Comparison of ENCODE assay signal across 1 cellular context in the genomic region with DNA sequence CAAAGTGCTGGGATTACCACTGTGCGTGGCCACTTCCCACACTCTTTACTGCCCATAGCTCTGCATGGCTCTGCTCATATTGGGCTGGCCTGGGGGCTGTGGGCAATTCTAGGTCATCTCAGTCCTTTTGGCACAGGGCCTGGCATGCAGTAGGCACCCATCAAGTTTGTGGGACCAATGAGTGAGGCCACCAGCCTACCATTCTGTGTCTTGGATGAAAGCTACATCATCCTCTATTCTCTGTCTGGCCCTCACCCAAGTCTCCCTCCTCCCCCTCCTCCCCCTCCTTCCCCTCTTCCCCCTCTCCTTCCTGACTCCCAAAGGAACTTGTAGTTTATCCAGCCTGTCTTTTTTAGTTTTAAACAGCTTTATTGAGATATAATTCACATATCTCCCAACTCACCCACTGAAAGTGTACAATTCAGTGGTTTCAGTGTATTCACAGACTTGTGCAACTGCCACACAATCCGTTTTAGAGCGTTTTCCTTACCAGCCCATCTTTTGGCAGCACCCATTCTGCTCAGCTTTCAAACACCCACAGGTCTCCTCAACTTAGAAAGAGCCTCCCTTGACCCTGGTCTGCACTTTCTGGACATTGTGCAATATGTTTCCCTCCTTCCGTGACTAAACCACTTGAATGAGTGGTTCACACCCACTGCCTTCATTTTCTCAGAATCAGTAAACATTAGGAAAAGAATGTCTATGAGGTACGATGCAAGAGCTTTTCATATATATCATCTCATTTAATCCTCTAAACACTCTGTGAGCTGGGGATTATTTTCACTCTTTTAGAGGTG.
TF ChIP-seq lines count a peak whose summit lies in the region.

No MANE protein-coding gene starts in this region.

TF ChIP-seq in GM23338, 12 proteins besides CTCF, POLR2A, EP300 and RAD21 (continued from another document):
- TF ChIP-seq, protein P1, sequence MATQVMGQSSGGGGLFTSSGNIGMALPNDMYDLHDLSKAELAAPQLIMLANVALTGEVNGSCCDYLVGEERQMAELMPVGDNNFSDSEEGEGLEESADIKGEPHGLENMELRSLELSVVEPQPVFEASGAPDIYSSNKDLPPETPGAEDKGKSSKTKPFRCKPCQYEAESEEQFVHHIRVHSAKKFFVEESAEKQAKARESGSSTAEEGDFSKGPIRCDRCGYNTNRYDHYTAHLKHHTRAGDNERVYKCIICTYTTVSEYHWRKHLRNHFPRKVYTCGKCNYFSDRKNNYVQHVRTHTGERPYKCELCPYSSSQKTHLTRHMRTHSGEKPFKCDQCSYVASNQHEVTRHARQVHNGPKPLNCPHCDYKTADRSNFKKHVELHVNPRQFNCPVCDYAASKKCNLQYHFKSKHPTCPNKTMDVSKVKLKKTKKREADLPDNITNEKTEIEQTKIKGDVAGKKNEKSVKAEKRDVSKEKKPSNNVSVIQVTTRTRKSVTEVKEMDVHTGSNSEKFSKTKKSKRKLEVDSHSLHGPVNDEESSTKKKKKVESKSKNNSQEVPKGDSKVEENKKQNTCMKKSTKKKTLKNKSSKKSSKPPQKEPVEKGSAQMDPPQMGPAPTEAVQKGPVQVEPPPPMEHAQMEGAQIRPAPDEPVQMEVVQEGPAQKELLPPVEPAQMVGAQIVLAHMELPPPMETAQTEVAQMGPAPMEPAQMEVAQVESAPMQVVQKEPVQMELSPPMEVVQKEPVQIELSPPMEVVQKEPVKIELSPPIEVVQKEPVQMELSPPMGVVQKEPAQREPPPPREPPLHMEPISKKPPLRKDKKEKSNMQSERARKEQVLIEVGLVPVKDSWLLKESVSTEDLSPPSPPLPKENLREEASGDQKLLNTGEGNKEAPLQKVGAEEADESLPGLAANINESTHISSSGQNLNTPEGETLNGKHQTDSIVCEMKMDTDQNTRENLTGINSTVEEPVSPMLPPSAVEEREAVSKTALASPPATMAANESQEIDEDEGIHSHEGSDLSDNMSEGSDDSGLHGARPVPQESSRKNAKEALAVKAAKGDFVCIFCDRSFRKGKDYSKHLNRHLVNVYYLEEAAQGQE (IDR thresholded peaks at IDR 0.05; ENCODE audit: unreplicated experiment): no peak
- no peak for TF ChIP-seq STAT1 (IDR thresholded peaks at IDR 0.05; ENCODE audit: unreplicated experiment)
